In genomic region chr18:12838178-12838634, GRCh38 we compare ENCODE assay signal across 8 cellular contexts. TPM values are rescaled to one million over a fixed set of nuclear protein-coding genes. Genes with fewer than 3 reads are reported as not detected.
DNase-seq lines count a peak whose midpoint lies in the region; ATAC-seq, FAIRE-seq and TF ChIP-seq lines count a peak whose summit lies in the region.

No MANE protein-coding gene starts in this region.

- H3K27me3 ChIP-seq in esophagus muscularis mucosa (no peaks in the 10 kb centered on the region), ovary (no peaks in the 10 kb centered on the region)

- TF ChIP-seq CTCF in AG09319 (IDR thresholded peaks at IDR 0.05; ENCODE audit: low read depth, low read length), result no peak
- TF ChIP-seq CTCF in HFF-Myc (IDR thresholded peaks at IDR 0.05; ENCODE audit: low read depth, low read length, missing control alignments), result no peak
- no peak for TF ChIP-seq CTCF in esophagus muscularis mucosa (IDR thresholded peaks at IDR 0.05)
- no peak for TF ChIP-seq CTCF in ovary (IDR thresholded peaks at IDR 0.05)

- intact Hi-C loops in esophagus muscularis mucosa (cut with DNase I) (no loop called here), ovary (cut with DNase I) (no loop called here)

- H3K9me3 ChIP-seq in esophagus muscularis mucosa, result no peaks in the 10 kb centered on the region
- H3K9me3 ChIP-seq in ovary, result no peaks in the 10 kb centered on the region

- no peak for ATAC-seq in GM19397 (IDR thresholded peaks at IDR 0.05; ENCODE audit: unreplicated experiment)

- H3K27ac ChIP-seq in esophagus muscularis mucosa (replicated peaks in 1 of 4), result peak overlapping the region in 3 of 4 donors; percentile 29 to 65 (median 52)
- H3K27ac ChIP-seq in ovary, result peak overlapping the region in 1 of 2 donors; percentile 55

- DNase-seq in AG09319 (ENCODE audit: extremely low read depth, low read depth), result peak; percentile 69
- DNase-seq in HFF-Myc (ENCODE audit: extremely low read depth, low read depth), result peak; percentile 39
- DNase-seq in SW480 (ENCODE audit: low spot score), result peak; percentile 85
- DNase-seq in esophagus muscularis mucosa (ENCODE audit: extremely low spot score), result no peak
- DNase-seq in ovary, result peak; percentile 15 to 52 (median 39)
- DNase-seq in GM19239 (ENCODE audit: insufficient read length, low spot score), result no peak
- DNase-seq in NCI-H2107 (lab: John Stamatoyannopoulos, UW), result no peak

- H3K36me3 ChIP-seq in esophagus muscularis mucosa, result peaks cover 0 to 21% (median 9%) of the 10 kb centered on the region in 4 donors
- H3K36me3 ChIP-seq in ovary, result no peaks in the 10 kb centered on the region

- peaks cover 4 to 10% (median 8%) of the 10 kb centered on the region in 4 donors for H3K4me1 ChIP-seq in esophagus muscularis mucosa
- peaks cover 1% of the 10 kb centered on the region for H3K4me1 ChIP-seq in ovary (ENCODE audit: insufficient read depth)

- WGBS in esophagus muscularis mucosa, result 72% methylated on average over 4 of the region's 4 CpGs
- WGBS in ovary, 3 donors, result 15 to 31% (median 18%) methylated on average over 4 of the region's 4 CpGs

- TF ChIP-seq POLR2A in esophagus muscularis mucosa (IDR thresholded peaks at IDR 0.05; ENCODE audit: low read depth) (no peak), ovary (IDR thresholded peaks at IDR 0.05) (no peak)

- H3K4me3 ChIP-seq in HFF-Myc (replicated peaks; ENCODE audit: low read depth, low read length) (0 out of 2 replicates have a peak overlapping the region, but pooled peaks have one; percentile 8), esophagus muscularis mucosa (no peak overlapping the region), ovary (no peak overlapping the region)

- TF ChIP-seq EP300 in esophagus muscularis mucosa (IDR thresholded peaks at IDR 0.05) (no peak), ovary (IDR thresholded peaks at IDR 0.05) (no peak)

- FAIRE-seq in GM19239 (lab: Jason Lieb, UNC), result no peak

RNA-seq across cellular contexts. Expression of gene PTPN2, which starts 45.8 kb away (rescaled TPM):
- total RNA-seq in esophagus muscularis mucosa, result 10 to 100 TPM; 14.3 to 27.5 (median 18.0) TPM
- 10 to 100 TPM; 29.4 to 47.3 (median 36.0) TPM for total RNA-seq in ovary
- polyA plus RNA-seq in ovary, result 10 to 100 TPM; 42.3 to 48.1 TPM

Comparison
In these comparisons a context has a peak if more than half of its experiments do, and no peak if none do; other contexts are left out.
1. DNase-seq: peak in AG09319 (single experiment), HFF-Myc (single experiment), SW480 (single experiment) and ovary (5 of 5); none in esophagus muscularis mucosa (single experiment), GM19239 (single experiment) and NCI-H2107 (single experiment).